ENCODE assay signal across 21 cellular contexts in the genomic region with DNA sequence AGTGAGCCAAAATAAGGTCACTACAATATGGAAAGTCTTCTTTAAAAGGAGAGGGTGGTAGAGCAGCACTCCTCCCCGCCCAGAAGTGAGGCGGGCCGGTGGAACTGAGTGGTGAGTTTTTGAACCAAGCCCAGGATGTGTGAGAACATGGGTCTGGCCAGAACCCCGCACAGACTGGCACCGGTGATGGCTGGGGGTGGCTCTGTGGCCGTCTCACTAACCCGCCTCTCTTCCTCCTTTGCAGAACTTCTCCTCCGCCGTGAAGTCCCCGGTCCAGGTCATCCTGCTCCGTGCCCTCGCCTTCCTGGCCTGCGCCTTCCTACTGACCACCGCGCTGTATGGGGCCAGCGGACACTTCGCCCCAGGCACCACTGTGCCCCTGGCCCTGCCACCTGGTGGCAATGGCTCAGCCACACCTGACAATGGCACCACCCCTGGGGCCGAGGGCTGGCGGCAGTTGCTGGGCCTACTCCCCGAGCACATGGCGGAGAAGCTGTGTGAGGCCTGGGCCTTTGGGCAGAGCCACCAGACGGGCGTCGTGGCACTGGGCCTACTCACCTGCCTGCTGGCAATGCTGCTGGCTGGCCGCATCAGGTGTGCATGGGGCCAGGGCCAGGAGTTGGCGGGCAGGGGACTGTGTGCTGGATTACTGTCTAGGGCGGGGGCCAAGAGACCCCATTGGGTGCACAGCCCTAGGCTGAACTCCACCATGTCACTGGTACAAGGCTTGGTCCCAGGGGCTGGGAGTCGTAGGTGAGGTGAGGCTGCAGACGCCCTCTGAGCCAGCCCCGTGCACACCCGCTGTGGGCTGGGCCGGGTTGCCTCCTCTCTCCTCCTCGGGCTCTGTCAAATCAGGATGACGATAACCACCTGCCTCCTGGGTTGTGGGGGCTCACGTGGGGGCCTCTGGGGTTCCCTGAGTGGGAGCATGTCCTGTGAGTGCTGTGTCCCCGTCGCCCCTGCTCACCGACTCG. TPM values are rescaled to one million over a fixed set of nuclear protein-coding genes. Genes with fewer than 3 reads are reported as not detected.
DNase-seq lines count a peak whose midpoint lies in the region; ATAC-seq, FAIRE-seq and TF ChIP-seq lines count a peak whose summit lies in the region.
"Had no signal": no experiment of that assay in that cellular context is flagged by ENCODE, and none has a peak within 500 bp of the region (broad histone marks: within the 10 kb centered on the region; RNA-seq: fewer than 3 reads in every experiment).

No MANE protein-coding gene starts in this region.

- TF ChIP-seq POLR2A in K562 (conservative IDR thresholded peaks at IDR 0.05) = no peak

- CTCF ChIA-PET in K562 (lab: Yijun Ruan, JAX; ENCODE audit: low intra/inter-chr PET ratio) = no interaction called here

- TF ChIP-seq EP300 in K562 (IDR thresholded peaks at IDR 0.05; ENCODE audit: low read length) = no peak

- H3K27me3 ChIP-seq in K562 (ENCODE audit: control insufficient read depth in 2 of 2, insufficient read depth in 2 of 2, low read length in 2 of 2) (no peaks in the 10 kb centered on the region), neuronal stem cell (ENCODE audit: control insufficient read depth in 3 of 3, insufficient read depth in 3 of 3, low read depth in 1 of 3, low read length in 3 of 3) (no peaks in the 10 kb centered on the region)

- no TSS peak for BruUV-seq in K562 (replicated peaks; lab: Mats Ljungman, UMichigan)

- H3K9ac ChIP-seq in K562 (ENCODE audit: insufficient read depth in 1 of 2, low read depth in 2 of 2, low read length in 2 of 2) (no peak overlapping the region), neuronal stem cell (ENCODE audit: low read depth, low read length, poor library complexity) (peak overlapping the region; percentile 21)

- peaks cover 0 to 21% of the 10 kb centered on the region in 2 experiments; a peak in 1 of 5 replicates for H3K4me1 ChIP-seq in K562 (replicated peaks in 1 of 2; ENCODE audit: control insufficient read depth in 2 of 2, insufficient read depth in 2 of 2, low read length in 2 of 2)
- H3K4me1 ChIP-seq in neuronal stem cell (ENCODE audit: control insufficient read depth in 2 of 2, insufficient read depth in 1 of 2, low read depth in 1 of 2, low read length in 2 of 2) = no peaks in the 10 kb centered on the region
- H3K4me1 ChIP-seq: A549 had no signal

- H3K23ac ChIP-seq in neuronal stem cell (ENCODE audit: low read depth, low read length, poor library complexity) = peak overlapping the region; percentile 55

- H4K8ac ChIP-seq in neuronal stem cell (ENCODE audit: low read depth, low read length) = no peak overlapping the region

- peaks cover 35% of the 10 kb centered on the region for H3K36me3 Mint-ChIP-seq in stimulated activated memory B cell treated with anti-CD40 and anti-IgM and Interleukin-4, amounts not matched to agents 10 μg/mL and 1 μg/mL and 100 μg/mL, for 72 hours
- H3K36me3 Mint-ChIP-seq: IgD-negative memory B cell had no signal

- no peak overlapping the region for H2BK15ac ChIP-seq in neuronal stem cell (ENCODE audit: low read length)

- in situ Hi-C loops in K562 (cut with MboI) = no loop called here
- in situ Hi-C loops in GM13976 (cut with MboI; ENCODE audit: low sequenced_read_pairs, unreplicated experiment) = loop anchor here (25.0 kb wide), 1 partner anchor 261 kb away; no protein-coding TSS in a partner anchor

- H2BK5ac ChIP-seq in neuronal stem cell (ENCODE audit: low read length) = peak overlapping the region; percentile 5

- no peak overlapping the region for H2BK120ac ChIP-seq in neuronal stem cell (ENCODE audit: low read depth, low read length)

- intact Hi-C loops in K562 (cut with micrococcal nuclease) = no loop called here

- no peak overlapping the region for H3K27ac Mint-ChIP-seq in stimulated activated memory B cell treated with anti-CD40 and anti-IgM and Interleukin-4, amounts not matched to agents 10 μg/mL and 1 μg/mL and 100 μg/mL, for 72 hours
- H3K27ac Mint-ChIP-seq: H9, IgD-negative memory B cell had no signal

- H2AK5ac ChIP-seq in neuronal stem cell (ENCODE audit: low read depth, low read length) = no peak overlapping the region

- H3K9me3 ChIP-seq in K562 (replicated peaks; ENCODE audit: control insufficient read depth, insufficient read depth, low read depth, low read length) (no peaks in the 10 kb centered on the region), neuronal stem cell (replicated peaks in 1 of 2; ENCODE audit: control insufficient read depth in 2 of 2, insufficient read depth in 1 of 2, low read depth in 1 of 2, low read length in 2 of 2) (peaks cover 0 to 4% of the 10 kb centered on the region in 2 donors)
- H3K9me3 ChIP-seq: A549 had no signal

- no peak overlapping the region for H3K4me3 ChIP-seq in K562
- H3K4me3 ChIP-seq in neuronal stem cell (ENCODE audit: low read length in 2 of 2) = peak overlapping the region in 1 of 2 donors; percentile 20
- H3K4me3 ChIP-seq: A549 had no signal

- no peak overlapping the region for H3K27ac ChIP-seq in K562 (ENCODE audit: extremely low read depth, low read depth, low read length)
- H3K27ac ChIP-seq in neuronal stem cell (replicated peaks; ENCODE audit: low read length) = no peak overlapping the region
- H3K27ac ChIP-seq: 22Rv1, A549 had no signal

- peaks cover 4% of the 10 kb centered on the region; the same call in 1 of the 2 replicates for H4K20me1 ChIP-seq in K562 (replicated peaks; ENCODE audit: control insufficient read depth, insufficient read depth, low read length)

- ATAC-seq in K562 = no peak
- peak; percentile 21 for ATAC-seq in stimulated activated memory B cell treated with anti-CD40 and anti-IgM and Interleukin-4, amounts not matched to agents 10 μg/mL and 1 μg/mL and 100 μg/mL, for 72 hours
- ATAC-seq: A549, HepG2 had no signal

- no peak overlapping the region for H3K18ac ChIP-seq in neuronal stem cell (ENCODE audit: low read length)

- TF ChIP-seq CTCF in K562 (IDR thresholded peaks at IDR 0.05 in 2 of 3, conservative IDR thresholded peaks at IDR 0.05 in 1 of 3; ENCODE audit: insufficient read depth in 2 of 3, low read depth in 1 of 3, low read length in 3 of 3) = no peak
- no peak for TF ChIP-seq CTCF in GM13976 (IDR thresholded peaks at IDR 0.05; ENCODE audit: borderline replicate concordance, control extremely low read depth, extremely low read depth, insufficient read depth, missing control alignments)

- no peaks in the 10 kb centered on the region for H3K79me2 ChIP-seq in K562 (ENCODE audit: control insufficient read depth, insufficient read depth, low read length)

- H3K4me3 Mint-ChIP-seq in stimulated activated memory B cell treated with anti-CD40 and anti-IgM and Interleukin-4, amounts not matched to agents 10 μg/mL and 1 μg/mL and 100 μg/mL, for 72 hours = no peak overlapping the region
- H3K4me3 Mint-ChIP-seq: CD14-positive monocyte; CD4-positive, alpha-beta memory T cell; H9; IgD-negative memory B cell had no signal

- no peaks in the 10 kb centered on the region for H3K4me1 Mint-ChIP-seq in stimulated activated memory B cell treated with anti-CD40 and anti-IgM and Interleukin-4, amounts not matched to agents 10 μg/mL and 1 μg/mL and 100 μg/mL, for 72 hours
- H3K4me1 Mint-ChIP-seq: CD14-positive monocyte, H9, IgD-negative memory B cell had no signal

- no peak overlapping the region for H3K4ac ChIP-seq in neuronal stem cell (ENCODE audit: low read length)

- no peaks in the 10 kb centered on the region for H3K9me3 Mint-ChIP-seq in stimulated activated memory B cell treated with anti-CD40 and anti-IgM and Interleukin-4, amounts not matched to agents 10 μg/mL and 1 μg/mL and 100 μg/mL, for 72 hours
- H3K9me3 Mint-ChIP-seq: CD14-positive monocyte; CD4-positive, alpha-beta memory T cell; H9; IgD-negative memory B cell had no signal

- 95% methylated on average over 37 of the region's 39 CpGs for WGBS in K562 (ENCODE audit: insufficient coverage, low coverage, missing lambda C conversion rate)
- no CpG with 5 or more reads among the region's 39 CpGs for WGBS in neuronal stem cell (ENCODE audit: extremely low coverage in 2 of 2, insufficient read length in 2 of 2, insufficient replicate concordance in 1 of 2), 2 donors

- no peak for FAIRE-seq in K562 (lab: Jason Lieb, UNC)
- FAIRE-seq: A549, HepG2, HTR-8/SVneo had no signal

- H3K9me1 ChIP-seq in K562 (ENCODE audit: control insufficient read depth, insufficient read depth, low read length) = no peaks in the 10 kb centered on the region

- POLR2A ChIA-PET in K562 (lab: Yijun Ruan, JAX) = no interaction called here

- H3K36me3 ChIP-seq in K562 (ENCODE audit: control insufficient read depth, insufficient read depth, low read length) = peaks cover 93% of the 10 kb centered on the region; the same call in 2 of the 3 replicates
- peaks cover 49 to 91% of the 10 kb centered on the region in 2 donors for H3K36me3 ChIP-seq in neuronal stem cell (replicated peaks in 1 of 2; ENCODE audit: control insufficient read depth in 2 of 2, insufficient read depth in 2 of 2, low read length in 2 of 2)

- H2AFZ ChIP-seq in K562 (ENCODE audit: low read depth, low read length) (no peak overlapping the region), neuronal stem cell (ENCODE audit: low read length) (no peak overlapping the region)

- no peak overlapping the region for H2BK12ac ChIP-seq in neuronal stem cell (ENCODE audit: low read length)

- no peaks in the 10 kb centered on the region for H3K27me3 Mint-ChIP-seq in stimulated activated memory B cell treated with anti-CD40 and anti-IgM and Interleukin-4, amounts not matched to agents 10 μg/mL and 1 μg/mL and 100 μg/mL, for 72 hours
- H3K27me3 Mint-ChIP-seq: CD4-positive, alpha-beta memory T cell; IgD-negative memory B cell had no signal

- H3K14ac ChIP-seq in neuronal stem cell (ENCODE audit: low read length) = no peak overlapping the region

- no peak for TF ChIP-seq RAD21 in K562 (CRISPR knock-in tag; conservative IDR thresholded peaks at IDR 0.05 in 1 of 2, IDR thresholded peaks at IDR 0.05 in 1 of 2)

- DNase-seq in activated CD8-positive, alpha-beta memory T cell treated with anti-CD3 and anti-CD28 coated beads, Interleukin-2, amount 50 U/mL, for 4 hours = peak; percentile 13
- DNase-seq in activated CD8-positive, alpha-beta memory T cell treated with anti-CD3 and anti-CD28 coated beads for 24 hours = no peak
- no peak for DNase-seq in K562 (ENCODE audit: extremely low read depth in 1 of 4, low spot score in 3 of 4)
- DNase-seq in neuronal stem cell (ENCODE audit: low spot score) = no peak
- DNase-seq in NCI-H748 (lab: John Stamatoyannopoulos, UW; ENCODE audit: unreplicated experiment) = no peak
- no peak for DNase-seq in GM13976 (ENCODE audit: low spot score)
- no peak for DNase-seq in middle frontal gyrus (ENCODE audit: extremely low spot score, low spot score)
- DNase-seq: AML-193, DMS79 treated with DMSO at 0.1 percent for 48 hours, GF-D8, GOT3, H9, KG1 had no signal

- H3K79me1 ChIP-seq in neuronal stem cell (ENCODE audit: low read depth, low read length) = peaks cover 16% of the 10 kb centered on the region

- H3K4me2 ChIP-seq in K562 (ENCODE audit: insufficient read depth, low read length) = no peak overlapping the region
- H3K4me2 ChIP-seq in neuronal stem cell (ENCODE audit: insufficient read depth, low read length, poor library complexity, severe bottlenecking) = no peak overlapping the region
- H3K4me2 ChIP-seq: A549 had no signal

- no peak overlapping the region for H4K91ac ChIP-seq in neuronal stem cell (ENCODE audit: low read depth, low read length, poor library complexity)

RNA-seq across cellular contexts. Expression of gene TMEM201, which starts 12.4 kb away (rescaled TPM):
- total RNA-seq in K562 (2011; cell fraction: chromatin; rRNA removed; ENCODE audit: low replicate concordance) = 31.6 and 91.3 TPM in 2 replicates
- total RNA-seq in K562 (2011; cell fraction: nucleolus; rRNA removed) = 68.6 and 78.7 TPM in 2 replicates
- total RNA-seq in K562 (2011; cell fraction: nucleoplasm; rRNA removed) = 48.5 and 50.3 TPM in 2 replicates
- 9.0 and 16.5 TPM in 2 replicates for total RNA-seq in K562 (2014; rRNA removed)
- 1.9 and 3.0 TPM in 2 replicates for total RNA-seq in K562 (2014; rRNA removed; fragmentation: Illumina TruSeq; extraction: Trizol)
- total RNA-seq in K562 (2015; rRNA removed; fragmentation: Illumina TruSeq; extraction: Trizol) = 7.4 and 9.0 TPM in 2 replicates
- 48.8 and 51.3 TPM in 2 replicates for total RNA-seq in K562 (2021)
- polyA plus RNA-seq in K562 (2011; rRNA removed) = 2.3 and 3.9 TPM in 2 replicates
- 3.0 and 6.9 TPM in 2 replicates for polyA plus RNA-seq in K562 (2011; cell fraction: cytosol; rRNA removed)
- 15.1 and 27.9 TPM in 2 replicates for polyA plus RNA-seq in K562 (2011; cell fraction: nucleus; rRNA removed)
- 18.3 and 22.2 TPM in 2 replicates for polyA plus RNA-seq in K562 (2012)
- 10.3 and 24.1 TPM in 2 replicates for polyA plus RNA-seq in K562 (2014; fragmentation: Illumina TruSeq; extraction: Trizol)
- under 1 TPM; 0.42 to 0.46 TPM for polyA plus RNA-seq in K562 (2014; fragmentation: Nextera tagmentation; extraction: Ambion mirVana)
- polyA plus RNA-seq in K562 (2014; rRNA removed) = 14.7 and 15.4 TPM in 2 replicates
- 2.8 and 4.0 TPM in 2 replicates for polyA minus RNA-seq in K562 (2011; rRNA and poly(A)+ RNA removed)
- 15.2 and 18.0 TPM in 2 replicates for polyA minus RNA-seq in K562 (2011; cell fraction: cytosol; rRNA and poly(A)+ RNA removed)
- 19.2 and 21.4 TPM in 2 replicates for polyA minus RNA-seq in K562 (2011; cell fraction: nucleus; rRNA and poly(A)+ RNA removed)
- 14.4 TPM for polyA plus RNA-seq in neuronal stem cell (2013, experiment 1 of 2)
- 13.9 TPM for polyA plus RNA-seq in neuronal stem cell (2013, experiment 2 of 2)

RNA-seq across cellular contexts. Expression of gene PIK3CD, which starts 50.4 kb away (rescaled TPM):
- 17.5 and 44.3 TPM in 2 replicates for total RNA-seq in K562 (2011; cell fraction: chromatin; rRNA removed; ENCODE audit: low replicate concordance)
- 32.4 and 33.3 TPM in 2 replicates for total RNA-seq in K562 (2011; cell fraction: nucleolus; rRNA removed)
- 16.6 and 20.1 TPM in 2 replicates for total RNA-seq in K562 (2011; cell fraction: nucleoplasm; rRNA removed)
- total RNA-seq in K562 (2014; rRNA removed) = 7.4 and 15.2 TPM in 2 replicates
- total RNA-seq in K562 (2014; rRNA removed; fragmentation: Illumina TruSeq; extraction: Trizol) = 4.4 and 5.1 TPM in 2 replicates
- 7.2 and 8.2 TPM in 2 replicates for total RNA-seq in K562 (2015; rRNA removed; fragmentation: Illumina TruSeq; extraction: Trizol)
- total RNA-seq in K562 (2021) = 19.5 and 20.8 TPM in 2 replicates
- 5.6 and 14.8 TPM in 2 replicates for polyA plus RNA-seq in K562 (2011; rRNA removed)
- polyA plus RNA-seq in K562 (2011; cell fraction: cytosol; rRNA removed) = 8.3 and 11.4 TPM in 2 replicates
- polyA plus RNA-seq in K562 (2011; cell fraction: nucleus; rRNA removed) = 24.4 and 38.0 TPM in 2 replicates
- 11.3 and 21.5 TPM in 2 replicates for polyA plus RNA-seq in K562 (2012)
- polyA plus RNA-seq in K562 (2014; fragmentation: Illumina TruSeq; extraction: Trizol) = 9.5 and 12.5 TPM in 2 replicates
- polyA plus RNA-seq in K562 (2014; fragmentation: Nextera tagmentation; extraction: Ambion mirVana) = 1 to 10 TPM; 1.8 to 2.0 TPM
- polyA plus RNA-seq in K562 (2014; rRNA removed) = 10.8 and 11.1 TPM in 2 replicates
- 5.2 and 8.9 TPM in 2 replicates for polyA minus RNA-seq in K562 (2011; rRNA and poly(A)+ RNA removed)
- 7.1 and 15.0 TPM in 2 replicates for polyA minus RNA-seq in K562 (2011; cell fraction: cytosol; rRNA and poly(A)+ RNA removed)
- polyA minus RNA-seq in K562 (2011; cell fraction: nucleus; rRNA and poly(A)+ RNA removed) = 12.5 and 24.8 TPM in 2 replicates
- polyA plus RNA-seq in neuronal stem cell (2013, experiment 1 of 2) = 5.9 TPM
- polyA plus RNA-seq in neuronal stem cell (2013, experiment 2 of 2) = 6.2 TPM
